17 cellular contexts compared by ENCODE assay signal in the genomic region with DNA sequence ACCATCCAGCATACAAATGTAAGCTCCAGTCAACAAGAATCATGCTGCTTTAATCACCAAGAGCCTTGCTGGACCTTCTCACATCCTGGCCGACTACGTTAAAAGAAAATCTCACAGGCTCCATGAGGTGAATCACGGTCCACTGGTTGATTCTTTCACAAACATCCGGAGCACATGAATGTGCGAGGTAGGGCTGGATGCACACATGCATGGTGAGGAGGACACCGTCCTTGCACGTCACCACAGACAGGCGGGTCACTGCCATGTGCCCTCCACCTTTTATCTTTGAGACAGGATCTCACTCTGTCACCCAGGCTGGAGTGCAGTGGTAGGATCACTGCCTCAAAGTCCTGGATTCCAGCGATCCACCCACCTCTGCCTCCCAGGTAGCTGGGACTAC.
DNase-seq lines count a peak whose midpoint lies in the region; ATAC-seq, FAIRE-seq and TF ChIP-seq lines count a peak whose summit lies in the region.
"Had no signal": no experiment of that assay in that cellular context is flagged by ENCODE, and none has a peak within 500 bp of the region (broad histone marks: within the 10 kb centered on the region; RNA-seq: fewer than 3 reads in every experiment).

No MANE protein-coding gene starts in this region.

- H3K23ac ChIP-seq in IMR-90 (ENCODE audit: low read depth, low read length) (no peak overlapping the region), H1 (ENCODE audit: insufficient read length) (no peak overlapping the region)

- H3K27ac ChIP-seq in HEK293 (ENCODE audit: extremely low read depth, low read depth, low read length) (no peak overlapping the region), IMR-90 (ENCODE audit: insufficient read depth, low read length) (no peak overlapping the region), H1 (ENCODE audit: low read depth, low read length) (no peak overlapping the region), PC-9 (no peak overlapping the region), HepG2 (ENCODE audit: extremely low read length, insufficient read depth, low read length) (no peak overlapping the region)
- H3K27ac ChIP-seq: C4-2B, HL-60, KMS-11 had no signal

- H4K20me1 ChIP-seq in IMR-90 (ENCODE audit: insufficient read depth, low read length) = no peaks in the 10 kb centered on the region
- no peaks in the 10 kb centered on the region for H4K20me1 ChIP-seq in H1 (replicated peaks in 1 of 2; ENCODE audit: control insufficient read depth in 1 of 2, insufficient read depth in 2 of 2, low read length in 2 of 2)
- no peaks in the 10 kb centered on the region for H4K20me1 ChIP-seq in PC-9 (ENCODE audit: insufficient read depth)
- 0 out of 2 replicates have a peak, but pooled peaks cover 2% of the 10 kb centered on the region for H4K20me1 ChIP-seq in HepG2 (ENCODE audit: insufficient read depth, low read length)

- H3K18ac ChIP-seq in IMR-90 (ENCODE audit: low read depth, low read length) = no peak overlapping the region; the same call in 1 of the 2 replicates
- H3K18ac ChIP-seq in H1 (ENCODE audit: extremely low read depth, low read length) = no peak overlapping the region

- H4K8ac ChIP-seq in IMR-90 (ENCODE audit: low read depth in 2 of 2, low read length in 2 of 2) (no peak overlapping the region), H1 (ENCODE audit: extremely low read depth, insufficient read depth, low read length) (peak overlapping the region; percentile 29; the same call in 1 of the 2 replicates)

- no peak overlapping the region for H3K4me2 ChIP-seq in IMR-90 (ENCODE audit: low read depth, low read length)
- no peak overlapping the region for H3K4me2 ChIP-seq in H1 (ENCODE audit: insufficient read depth in 1 of 2, low read depth in 2 of 2, low read length in 2 of 2)
- H3K4me2 ChIP-seq in PC-9 = no peak overlapping the region
- H3K4me2 ChIP-seq in HepG2 (ENCODE audit: low read depth, low read length) = no peak overlapping the region
- H3K4me2 ChIP-seq: KMS-11 had no signal

- H2AFZ ChIP-seq in IMR-90 (replicated peaks; ENCODE audit: low read length, poor library complexity) = no peak overlapping the region
- H2AFZ ChIP-seq in H1 (ENCODE audit: low read length) = no peak overlapping the region
- no peak overlapping the region for H2AFZ ChIP-seq in PC-9
- H2AFZ ChIP-seq in HepG2 (ENCODE audit: low read length) = no peak overlapping the region

- H3K4me3 ChIP-seq in HEK293 (ENCODE audit: low read depth, low read length) (no peak overlapping the region), IMR-90 (ENCODE audit: insufficient read depth, low read depth, low read length) (no peak overlapping the region), H1 (ENCODE audit: extremely low read depth in 1 of 4, insufficient read depth in 2 of 4, low read depth in 3 of 4, low read length in 4 of 4) (no peak overlapping the region), PC-9 (no peak overlapping the region), HepG2 (replicated peaks in 1 of 3; ENCODE audit: insufficient read depth in 1 of 3, low read depth in 2 of 3, low read length in 3 of 3) (no peak overlapping the region)

- TF ChIP-seq CTCF in HEK293 (tag by site-specific recombination; IDR thresholded peaks at IDR 0.05) (no peak), IMR-90 (conservative IDR thresholded peaks at IDR 0.05; ENCODE audit: low read depth, low read length) (no peak), H1 (IDR thresholded peaks at IDR 0.05; ENCODE audit: control extremely low read depth in 1 of 3, insufficient read depth in 1 of 3, low read depth in 1 of 3, low read length in 3 of 3) (no peak), PC-9 (conservative IDR thresholded peaks at IDR 0.05) (no peak), HepG2 (CRISPR knock-in tag; IDR thresholded peaks at IDR 0.05) (no peak)

- no peaks in the 10 kb centered on the region for H3K27me3 ChIP-seq in IMR-90 (ENCODE audit: control insufficient read depth, insufficient read depth, low read length)
- H3K27me3 ChIP-seq in H1 (replicated peaks in 1 of 4; ENCODE audit: control insufficient read depth in 3 of 4, extremely low read depth in 1 of 4, insufficient read depth in 3 of 4, low read length in 3 of 4) = no peaks in the 10 kb centered on the region
- no peaks in the 10 kb centered on the region for H3K27me3 ChIP-seq in PC-9 (ENCODE audit: insufficient read depth, low read depth)
- no peaks in the 10 kb centered on the region for H3K27me3 ChIP-seq in HepG2 (ENCODE audit: control insufficient read depth in 1 of 2, insufficient read depth in 2 of 2, low read length in 2 of 2)

- H3K4me1 ChIP-seq in HEK293 (ENCODE audit: control insufficient read depth, insufficient read depth, low read length) (no peaks in the 10 kb centered on the region), IMR-90 (ENCODE audit: control insufficient read depth, insufficient read depth, low read length) (peaks cover 3% of the 10 kb centered on the region), H1 (replicated peaks in 1 of 4; ENCODE audit: control insufficient read depth in 3 of 4, insufficient read depth in 4 of 4, low read length in 3 of 4) (peaks cover 0 to 3% (median 1%) of the 10 kb centered on the region in 4 experiments; a peak in 2 of 7 replicates), PC-9 (replicated peaks; ENCODE audit: insufficient read depth) (0 out of 2 replicates have a peak, but pooled peaks cover 4% of the 10 kb centered on the region), HepG2 (ENCODE audit: insufficient read depth, low read length) (peaks cover 15% of the 10 kb centered on the region)
- H3K4me1 ChIP-seq: Caco-2 had no signal

- H2AK5ac ChIP-seq in IMR-90 (ENCODE audit: low read depth, low read length) (peak overlapping the region; percentile 40; the same call in 1 of the 2 replicates), H1 (ENCODE audit: low read depth, low read length) (no peak overlapping the region)

- no peaks in the 10 kb centered on the region for H3K9me2 ChIP-seq in PC-9 (ENCODE audit: insufficient read depth)

- no peak overlapping the region for H3K14ac ChIP-seq in IMR-90 (replicated peaks; ENCODE audit: low read depth, low read length)
- H3K14ac ChIP-seq in H1 (ENCODE audit: insufficient read length) = no peak overlapping the region

- peaks cover 0 to 23% of the 10 kb centered on the region in 2 experiments; a peak in 2 of 4 replicates for H3K79me2 ChIP-seq in H1 (ENCODE audit: control insufficient read depth in 1 of 2, insufficient read depth in 2 of 2, low read length in 2 of 2)
- no peaks in the 10 kb centered on the region for H3K79me2 ChIP-seq in PC-9 (ENCODE audit: low read depth)
- peaks cover 6% of the 10 kb centered on the region for H3K79me2 ChIP-seq in HepG2 (ENCODE audit: insufficient read depth, low read length)

- H3K9me3 ChIP-seq in HEK293 (ENCODE audit: control insufficient read depth, insufficient read depth, low read depth, low read length) (no peaks in the 10 kb centered on the region), IMR-90 (ENCODE audit: control insufficient read depth, insufficient read depth, low read length) (no peaks in the 10 kb centered on the region), H1 (ENCODE audit: insufficient read depth in 2 of 2, low read depth in 1 of 2, low read length in 1 of 2) (no peaks in the 10 kb centered on the region), PC-9 (ENCODE audit: insufficient read depth, low read depth) (no peaks in the 10 kb centered on the region), HepG2 (ENCODE audit: low read length) (no peaks in the 10 kb centered on the region)
- H3K9me3 ChIP-seq: Caco-2 had no signal

- H3K9me1 ChIP-seq in IMR-90 (ENCODE audit: insufficient read depth, low read length) = no peaks in the 10 kb centered on the region

- dilution Hi-C loops in IMR-90 (cut with HindIII; ENCODE audit: low sequenced_read_pairs, unreplicated experiment) = no loop called here

- TF ChIP-seq RAD21 in IMR-90 (IDR thresholded peaks at IDR 0.05; ENCODE audit: low read length) (no peak), H1 (IDR thresholded peaks at IDR 0.05 in 1 of 2, conservative IDR thresholded peaks at IDR 0.05 in 1 of 2; ENCODE audit: low read depth in 2 of 2, low read length in 2 of 2) (no peak), HepG2 (CRISPR knock-in tag; IDR thresholded peaks at IDR 0.05) (no peak)

- H2BK20ac ChIP-seq in IMR-90 (ENCODE audit: low read depth, low read length) = no peak overlapping the region
- no peak overlapping the region for H2BK20ac ChIP-seq in H1 (ENCODE audit: low read length)

- no peak for TF ChIP-seq EP300 in H1 (IDR thresholded peaks at IDR 0.05; ENCODE audit: borderline replicate concordance in 1 of 2, low read depth in 2 of 2, low read length in 2 of 2)
- no peak for TF ChIP-seq EP300 in HepG2 (IDR thresholded peaks at IDR 0.05; ENCODE audit: low read depth in 2 of 2, low read length in 2 of 2)
- no peak for TF ChIP-seq EP300 in HepG2 (CRISPR knock-in tag; IDR thresholded peaks at IDR 0.05; ENCODE audit: borderline replicate concordance)

- H2BK120ac ChIP-seq in IMR-90 (ENCODE audit: low read depth, low read length) = no peak overlapping the region
- H2BK120ac ChIP-seq in H1 (replicated peaks; ENCODE audit: low read depth, low read length) = no peak overlapping the region

- no peak overlapping the region for H3K9ac ChIP-seq in IMR-90 (ENCODE audit: low read depth, low read length)
- no peak overlapping the region for H3K9ac ChIP-seq in H1 (replicated peaks in 1 of 4; ENCODE audit: extremely low read depth in 1 of 4, low read depth in 3 of 4, low read length in 3 of 4)
- no peak overlapping the region for H3K9ac ChIP-seq in HepG2 (ENCODE audit: insufficient read depth, low read depth, low read length)
- H3K9ac ChIP-seq: KMS-11 had no signal

- WGBS in IMR-90 (ENCODE audit: extremely low coverage in 2 of 2, insufficient read length in 1 of 2), 2 experiments = 100% methylated on average over 5 of the region's 9 CpGs; no CpG with 5 or more reads in 1 of the 2 experiments
- 93% methylated on average over 9 of the region's 9 CpGs; no CpG with 5 or more reads in 1 of the 2 experiments for WGBS in H1 (ENCODE audit: extremely low coverage in 1 of 2, insufficient coverage in 1 of 2, insufficient read length in 1 of 2, insufficient replicate concordance in 2 of 2, low coverage in 1 of 2, low lambda C conversion rate in 2 of 2, missing lambda C conversion rate in 1 of 2), 2 experiments
- WGBS in HepG2 (ENCODE audit: low lambda C conversion rate) = 100% methylated on average over 6 of the region's 9 CpGs

- H3K79me1 ChIP-seq in IMR-90 (ENCODE audit: low read depth in 1 of 2, low read length in 2 of 2) = peaks cover 3 to 22% of the 10 kb centered on the region in 2 experiments; a peak in 3 of 4 replicates
- H3K79me1 ChIP-seq in H1 (ENCODE audit: low read depth, low read length) = no peaks in the 10 kb centered on the region

- POLR2A ChIA-PET in HEK293 (lab: Yijun Ruan, JAX) (no interaction called here), IMR-90 (lab: Charles Lee; ENCODE audit: unreplicated experiment) (no interaction called here), H1 (lab: Charles Lee; ENCODE audit: partially characterized antibody) (no interaction called here), PC-9 (lab: Charles Lee; ENCODE audit: unreplicated experiment) (no interaction called here), HepG2 (lab: Yijun Ruan, JAX) (no interaction called here)

- TF ChIP-seq POLR2A in IMR-90 (IDR thresholded peaks at IDR 0.05; ENCODE audit: low read depth, low read length) (no peak), H1 (IDR thresholded peaks at IDR 0.05; ENCODE audit: control extremely low read depth in 1 of 2, low read depth in 2 of 2, low read length in 2 of 2) (no peak), HepG2 (IDR thresholded peaks at IDR 0.05; ENCODE audit: insufficient read depth in 1 of 2, low read depth in 2 of 2, low read length in 2 of 2) (no peak)

- H3K23me2 ChIP-seq in H1 (ENCODE audit: low read depth, low read length) = no peaks in the 10 kb centered on the region

- intact Hi-C loops in IMR-90 (cut with micrococcal nuclease) (no loop called here), PC-9 (cut with micrococcal nuclease; ENCODE audit: unreplicated experiment) (no loop called here), HepG2 (cut with micrococcal nuclease; ENCODE audit: unreplicated experiment) (no loop called here)

- no TSS peak for BruUV-seq in IMR-90 (replicated peaks; lab: Mats Ljungman, UMichigan)
- no TSS peak for BruUV-seq in PC-9 (replicated peaks; lab: Mats Ljungman, UMichigan)
- BruUV-seq in HepG2 (replicated peaks; lab: Mats Ljungman, UMichigan) = no TSS peak

- no peak for ATAC-seq in IMR-90 (ENCODE audit: low read depth)
- ATAC-seq in HepG2 = no peak

- H3K4ac ChIP-seq in IMR-90 (ENCODE audit: low read depth, low read length) (no peak overlapping the region), H1 (replicated peaks; ENCODE audit: insufficient read length, low read depth, low read length) (no peak overlapping the region)

- H2BK12ac ChIP-seq in H1 (ENCODE audit: low read depth, low read length) = no peak overlapping the region

- H3K56ac ChIP-seq in IMR-90 (ENCODE audit: extremely low read depth, insufficient read depth, low read length) (no peak overlapping the region), H1 (replicated peaks; ENCODE audit: insufficient read length, low read depth, low read length) (no peak overlapping the region)

- H3F3A ChIP-seq in PC-9 (ENCODE audit: insufficient read depth, low read depth) = peaks cover 6% of the 10 kb centered on the region; the same call in 1 of the 2 replicates

- H4K5ac ChIP-seq in IMR-90 (ENCODE audit: low read depth, low read length) (no peak overlapping the region), H1 (ENCODE audit: insufficient read length, low read depth, low read length) (no peak overlapping the region)

- CTCF ChIA-PET in HEK293 (lab: Yijun Ruan, JAX) (interaction anchor here (0.7 kb wide), 1 partner anchor 522 kb away, joined by 3 read pairs; no protein-coding TSS in a partner anchor), IMR-90 (lab: Yijun Ruan, JAX) (no interaction called here), H1 (lab: Charles Lee; ENCODE audit: partially characterized antibody) (interaction anchor here (0.6 kb wide), 1 partner anchor 88 kb away, joined by 3 read pairs; no protein-coding TSS in a partner anchor), PC-9 (lab: Charles Lee) (interaction anchor here (0.5 kb wide), 1 partner anchor 228 kb away, joined by 3 read pairs; no protein-coding TSS in a partner anchor), HepG2 (lab: Yijun Ruan, JAX; ENCODE audit: low intra/inter-chr PET ratio, low total read pairs) (no interaction called here)

- H2AK9ac ChIP-seq in IMR-90 (replicated peaks; ENCODE audit: low read depth, low read length, poor library complexity) = no peak overlapping the region

- H2BK5ac ChIP-seq in IMR-90 (ENCODE audit: low read depth, low read length, poor library complexity, severe bottlenecking) (no peak overlapping the region), H1 (ENCODE audit: low read depth, low read length) (no peak overlapping the region)

- DNase-seq in IMR-90 (no peak), H1 (ENCODE audit: low read depth in 1 of 2, low spot score in 2 of 2) (no peak), PC-9 (no peak), HepG2 (ENCODE audit: low spot score) (no peak)
- DNase-seq in activated CD4-positive, alpha-beta T cell treated with anti-CD3 and anti-CD28 coated beads, Interleukin-2, amount 50 U/mL, for 4 hours = no peak
- DNase-seq: AML-193; Caco-2; CD4-positive, alpha-beta T cell; HCEC 1CT; HFFc6 had no signal

- no peak for FAIRE-seq in H1 (lab: Jason Lieb, UNC)
- no peak for FAIRE-seq in HepG2 (lab: Jason Lieb, UNC)
- FAIRE-seq: A204.1, D721Med, G401.6 had no signal

- H4K91ac ChIP-seq in IMR-90 (ENCODE audit: insufficient read depth, low read depth, low read length) (no peak overlapping the region), H1 (replicated peaks; ENCODE audit: insufficient read length, low read length) (no peak overlapping the region)

- H2BK15ac ChIP-seq in IMR-90 (ENCODE audit: low read depth, low read length) (no peak overlapping the region), H1 (ENCODE audit: low read length) (no peak overlapping the region)

- in situ Hi-C loops in IMR-90 (cut with MboI; ENCODE audit: low sequenced_read_pairs) = no loop called here
- in situ Hi-C loops in HepG2 (cut with HindIII; ENCODE audit: extremely low pct_ligation_motif_present, low pct_unique_long_range_greater_than_20kb) = no loop called here

- H3K36me3 ChIP-seq in HEK293 (ENCODE audit: control insufficient read depth in 2 of 2, insufficient read depth in 1 of 2, low read length in 2 of 2) = no peaks in the 10 kb centered on the region
- no peaks in the 10 kb centered on the region for H3K36me3 ChIP-seq in IMR-90 (ENCODE audit: control insufficient read depth, insufficient read depth, low read length)
- no peaks in the 10 kb centered on the region for H3K36me3 ChIP-seq in H1 (ENCODE audit: control insufficient read depth in 2 of 4, insufficient read depth in 4 of 4, low read length in 3 of 4)
- H3K36me3 ChIP-seq in PC-9 (ENCODE audit: low read depth) = no peaks in the 10 kb centered on the region
- no peaks in the 10 kb centered on the region for H3K36me3 ChIP-seq in HepG2 (replicated peaks in 1 of 2; ENCODE audit: control insufficient read depth in 1 of 2, insufficient read depth in 2 of 2, low read length in 2 of 2)

Comparison
In these comparisons a context has a peak if more than half of its experiments do, and no peak if none do; other contexts are left out.
1. CTCF ChIA-PET loops: an anchor here in HEK293 (0.7 kb wide), H1 (0.6 kb wide) and PC-9 (0.5 kb wide); none called in IMR-90 and HepG2.